8 cellular contexts compared by ENCODE assay signal in the genomic region with DNA sequence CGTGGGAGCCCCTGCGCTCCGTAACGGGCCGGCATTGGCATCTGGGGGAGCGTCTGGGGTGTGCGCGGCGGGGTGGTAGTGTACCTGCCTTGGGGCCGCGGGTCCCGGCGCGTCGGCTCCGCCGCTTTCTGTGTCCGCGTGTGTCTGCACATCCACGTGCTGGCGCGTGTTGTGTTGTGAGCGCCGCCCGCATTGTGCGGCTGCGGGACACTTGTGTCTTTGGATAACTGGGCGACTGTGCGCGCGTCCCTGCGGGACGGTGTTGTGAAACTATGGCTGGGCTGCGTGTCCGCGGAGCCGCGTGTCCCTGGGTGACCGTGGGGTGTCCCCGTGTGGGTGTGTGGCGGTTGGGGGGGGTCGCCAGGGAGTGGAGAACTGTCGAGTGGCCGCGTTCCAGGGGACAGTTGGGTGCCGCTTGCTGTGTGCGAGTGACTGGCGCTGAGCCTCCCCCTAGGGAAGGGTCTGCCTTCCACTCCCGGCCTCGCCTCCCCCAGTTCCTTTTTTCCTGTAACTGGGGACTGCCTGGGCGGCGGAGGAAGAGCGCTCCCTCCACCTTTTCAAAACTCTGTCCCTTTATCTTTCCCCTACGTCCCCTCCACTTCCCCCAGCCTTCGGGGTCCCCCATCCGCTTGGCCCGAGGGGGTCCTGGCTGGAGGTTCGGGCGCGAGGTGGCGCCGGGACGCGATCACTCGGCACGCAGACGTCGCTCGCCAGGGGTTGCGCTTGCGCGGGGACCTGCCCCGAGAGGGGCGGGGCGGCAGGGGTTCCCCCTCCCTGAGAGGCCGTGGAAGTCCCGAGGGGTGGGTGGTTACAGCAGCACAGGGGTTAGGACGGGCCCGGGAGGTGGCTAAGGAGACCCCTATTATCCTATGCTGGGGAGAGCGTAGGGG. TPM values are rescaled to one million over a fixed set of nuclear protein-coding genes. Genes with fewer than 3 reads are reported as not detected.
DNase-seq lines count a peak whose midpoint lies in the region; ATAC-seq and TF ChIP-seq lines count a peak whose summit lies in the region.

No MANE protein-coding gene starts in this region.

- peak overlapping the region; percentile 88 to 89 for H2BK12ac ChIP-seq in mesenchymal stem cell (ENCODE audit: low read length in 2 of 2)

- H3K9me3 ChIP-seq in DOHH2 (ENCODE audit: control insufficient read depth, insufficient read depth, low read length) (no peaks in the 10 kb centered on the region), mesenchymal stem cell (ENCODE audit: control insufficient read depth, low read length) (no peaks in the 10 kb centered on the region)

- peak overlapping the region; percentile 86 for H3K9ac ChIP-seq in mesenchymal stem cell (ENCODE audit: low read length)

- peak overlapping the region; percentile 92 to 97 for H3K4ac ChIP-seq in mesenchymal stem cell (ENCODE audit: low read depth in 1 of 2, low read length in 2 of 2)

- WGBS in mesenchymal stem cell: 2% methylated on average over 55 of the region's 80 CpGs

- peak in 50 of 76 experiments; percentile 16 to 90 (median 48) for DNase-seq in HUDEP-2 (lab: John Stamatoyannopoulos, UW; ENCODE audit: unreplicated experiment in 76 of 76)
- peak; percentile 79 for DNase-seq in activated CD4-positive, alpha-beta T cell treated with anti-CD3 and anti-CD28 coated beads for 48 hours
- DNase-seq in coronary artery (ENCODE audit: low spot score): peak; percentile 86
- DNase-seq in mesenchymal stem cell: peak; percentile 72
- DNase-seq in stimulated activated CD8-positive, alpha-beta memory T cell treated with anti-CD3 and anti-CD28 coated beads, Interleukin-15, amount 100 ng/mL, for 1 hour (ENCODE audit: low read depth): peak; percentile 51
- DNase-seq in NCI-H1105 (lab: John Stamatoyannopoulos, UW): no peak

- no peak overlapping the region for H2AK5ac ChIP-seq in mesenchymal stem cell (ENCODE audit: low read length, severe bottlenecking)

- H3K4me1 ChIP-seq in DOHH2 (ENCODE audit: control insufficient read depth, low read length) (peaks cover 10% of the 10 kb centered on the region), mesenchymal stem cell (ENCODE audit: control insufficient read depth, insufficient read depth, low read depth, low read length) (peaks cover 40% of the 10 kb centered on the region)

- H3K14ac ChIP-seq in mesenchymal stem cell (ENCODE audit: low read length in 2 of 2): peak overlapping the region in 1 of 2 experiments; percentile 95

- H3F3A ChIP-seq in DOHH2 (ENCODE audit: control insufficient read depth, insufficient read depth): no peaks in the 10 kb centered on the region

- peak overlapping the region; percentile 72 for H4K8ac ChIP-seq in mesenchymal stem cell (ENCODE audit: low read length)

- H3K4me3 ChIP-seq in DOHH2 (ENCODE audit: low read length) (peak overlapping the region; percentile 39; the same call in 1 of the 2 replicates), coronary artery (peak overlapping the region; percentile 99), mesenchymal stem cell (ENCODE audit: insufficient read depth in 1 of 2, low read depth in 1 of 2, low read length in 2 of 2) (peak overlapping the region; percentile 86 to 94)

- no peak for ATAC-seq in GM19467 (IDR thresholded peaks at IDR 0.05; ENCODE audit: unreplicated experiment)

- H3K36me3 ChIP-seq in DOHH2 (ENCODE audit: control insufficient read depth, low read length): no peaks in the 10 kb centered on the region
- peaks cover 0 to 4% of the 10 kb centered on the region in 2 experiments for H3K36me3 ChIP-seq in mesenchymal stem cell (ENCODE audit: control insufficient read depth in 1 of 2, insufficient read depth in 2 of 2, low read depth in 1 of 2, low read length in 2 of 2)

- H3K4me2 ChIP-seq in DOHH2 (ENCODE audit: low read length) (peak overlapping the region; percentile 43), mesenchymal stem cell (ENCODE audit: low read length, poor library complexity, severe bottlenecking) (peak overlapping the region; percentile 81)

- TF ChIP-seq CTCF in DOHH2 (IDR thresholded peaks at IDR 0.05; ENCODE audit: low read depth, low read length, poor library complexity, severe bottlenecking): no peak
- TF ChIP-seq CTCF in coronary artery (IDR thresholded peaks at IDR 0.05): no peak

- peak overlapping the region in 1 of 2 experiments; percentile 90 for H3K23ac ChIP-seq in mesenchymal stem cell (ENCODE audit: low read length in 2 of 2)

- H3K27ac ChIP-seq in DOHH2 (ENCODE audit: low read depth, low read length) (no peak overlapping the region), coronary artery (peak overlapping the region; percentile 94 to 100), mesenchymal stem cell (ENCODE audit: low read length, poor library complexity, severe bottlenecking) (no peak overlapping the region)

- H2BK15ac ChIP-seq in mesenchymal stem cell (ENCODE audit: low read depth, poor library complexity, severe bottlenecking): peak overlapping the region; percentile 88

- H3K79me1 ChIP-seq in mesenchymal stem cell (replicated peaks; ENCODE audit: low read length, poor library complexity, severe bottlenecking): peaks cover 10% of the 10 kb centered on the region

- H3K27me3 ChIP-seq in DOHH2 (ENCODE audit: control insufficient read depth, low read length): peaks cover 72% of the 10 kb centered on the region
- peaks cover 0 to 6% of the 10 kb centered on the region in 2 experiments for H3K27me3 ChIP-seq in mesenchymal stem cell (ENCODE audit: control insufficient read depth in 1 of 2, insufficient read depth in 1 of 2, low read length in 2 of 2)

- H3K9me2 ChIP-seq in DOHH2 (replicated peaks; ENCODE audit: control insufficient read depth, low read length): no peaks in the 10 kb centered on the region

- peak overlapping the region; percentile 57 for H4K91ac ChIP-seq in mesenchymal stem cell (ENCODE audit: low read length)

- H3K18ac ChIP-seq in mesenchymal stem cell (ENCODE audit: low read depth in 1 of 2, low read length in 2 of 2): peak overlapping the region; percentile 71 to 93

- no peaks in the 10 kb centered on the region for H4K20me1 ChIP-seq in DOHH2 (ENCODE audit: control insufficient read depth, insufficient read depth, low read depth, low read length)

- no peak overlapping the region for H2BK5ac ChIP-seq in mesenchymal stem cell (ENCODE audit: low read depth, low read length, poor library complexity, severe bottlenecking)

- no peak overlapping the region for H2AFZ ChIP-seq in mesenchymal stem cell (ENCODE audit: low read depth, low read length)

- H2BK120ac ChIP-seq in mesenchymal stem cell (ENCODE audit: low read depth, low read length): peak overlapping the region; percentile 37

- no peaks in the 10 kb centered on the region for H3K79me2 ChIP-seq in DOHH2 (ENCODE audit: control insufficient read depth, low read length)

RNA-seq across cellular contexts. Expression of gene NFIC, which starts 5.6 kb away (rescaled TPM):
- 101 TPM for polyA plus RNA-seq in mesenchymal stem cell (2013, experiment 1 of 2)
- polyA plus RNA-seq in mesenchymal stem cell (2013, experiment 2 of 2): 98.4 TPM

Comparison
In these comparisons a context has a peak if more than half of its experiments do, and no peak if none do; other contexts are left out.
1. H3K27ac ChIP-seq: peak in coronary artery (2 of 2); none in DOHH2 (single experiment) and mesenchymal stem cell (single experiment).
2. H3K4me3 ChIP-seq: peak in every context shown above with its lines; median percentile 99 in coronary artery; 90 in mesenchymal stem cell; 39 in DOHH2.